Comparison of ENCODE assay signal across 1 cellular context in genomic region chr15:55283295-55284147, GRCh38.
A peak's percentile ranks its signal among the peaks of the same experiment; 100 is the strongest.
TF ChIP-seq lines count a peak whose summit lies in the region.

No MANE protein-coding gene starts in this region.

TF ChIP-seq in GM12878, 131 proteins besides CTCF, POLR2A, EP300 and RAD21:
- TF ChIP-seq PBX3 (IDR thresholded peaks at IDR 0.05; ENCODE audit: insufficient replicate concordance, low read depth, low read length) (no peak), RAD51 (IDR thresholded peaks at IDR 0.05) (0 out of 2 replicates have a peak, but pooled peaks have one; percentile 9), SPI1 (IDR thresholded peaks at IDR 0.05; ENCODE audit: borderline replicate concordance, insufficient read depth, low read depth, low read length) (no peak), TBL1XR1 (IDR thresholded peaks at IDR 0.05; ENCODE audit: low read depth, low read length) (no peak), NR2F1 (conservative IDR thresholded peaks at IDR 0.05) (0 out of 2 replicates have a peak, but pooled peaks have one; percentile 39), IKZF2 (IDR thresholded peaks at IDR 0.05) (peak in 1 of 2 experiments; percentile 55; a peak in 2 of 4 replicates), MEF2B (IDR thresholded peaks at IDR 0.05; ENCODE audit: partially characterized antibody, poor library complexity, severe bottlenecking) (no peak), MYC (IDR thresholded peaks at IDR 0.05; ENCODE audit: insufficient read depth, insufficient read length, insufficient replicate concordance, low read length, severe bottlenecking) (no peak), YBX1 (IDR thresholded peaks at IDR 0.05) (no peak), RELA (IDR thresholded peaks at IDR 0.05; ENCODE audit: borderline replicate concordance, partially characterized antibody) (no peak), NFXL1 (IDR thresholded peaks at IDR 0.05; ENCODE audit: borderline replicate concordance) (no peak), NBN (IDR thresholded peaks at IDR 0.05) (no peak), SP1 (IDR thresholded peaks at IDR 0.05; ENCODE audit: low read depth, low read length) (no peak), USF1 (IDR thresholded peaks at IDR 0.05; ENCODE audit: borderline replicate concordance, extremely low read length, insufficient read depth, low read depth, low read length) (no peak), NFIC (IDR thresholded peaks at IDR 0.05; ENCODE audit: low read depth, low read length) (peak; percentile 67), MTA2 (IDR thresholded peaks at IDR 0.05; ENCODE audit: low read depth) (peak; percentile 83), ZZZ3 (IDR thresholded peaks at IDR 0.05; ENCODE audit: control insufficient read depth, insufficient read length, low read depth) (no peak), ETV6 (conservative IDR thresholded peaks at IDR 0.05 in 1 of 2, IDR thresholded peaks at IDR 0.05 in 1 of 2; ENCODE audit: borderline replicate concordance in 1 of 2, low read depth in 1 of 2) (no peak), PAX8 (IDR thresholded peaks at IDR 0.05) (no peak), JUNB (IDR thresholded peaks at IDR 0.05) (peak; percentile 72), SMC3 (IDR thresholded peaks at IDR 0.05; ENCODE audit: borderline replicate concordance, low read length) (no peak), IKZF1 (conservative IDR thresholded peaks at IDR 0.05) (0 out of 2 replicates have a peak, but pooled peaks have one; percentile 24)
- TF ChIP-seq, protein P1, sequence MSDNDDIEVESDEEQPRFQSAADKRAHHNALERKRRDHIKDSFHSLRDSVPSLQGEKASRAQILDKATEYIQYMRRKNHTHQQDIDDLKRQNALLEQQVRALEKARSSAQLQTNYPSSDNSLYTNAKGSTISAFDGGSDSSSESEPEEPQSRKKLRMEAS (IDR thresholded peaks at IDR 0.05; ENCODE audit: low read depth, low read length), result no peak
- TF ChIP-seq, protein P2, sequence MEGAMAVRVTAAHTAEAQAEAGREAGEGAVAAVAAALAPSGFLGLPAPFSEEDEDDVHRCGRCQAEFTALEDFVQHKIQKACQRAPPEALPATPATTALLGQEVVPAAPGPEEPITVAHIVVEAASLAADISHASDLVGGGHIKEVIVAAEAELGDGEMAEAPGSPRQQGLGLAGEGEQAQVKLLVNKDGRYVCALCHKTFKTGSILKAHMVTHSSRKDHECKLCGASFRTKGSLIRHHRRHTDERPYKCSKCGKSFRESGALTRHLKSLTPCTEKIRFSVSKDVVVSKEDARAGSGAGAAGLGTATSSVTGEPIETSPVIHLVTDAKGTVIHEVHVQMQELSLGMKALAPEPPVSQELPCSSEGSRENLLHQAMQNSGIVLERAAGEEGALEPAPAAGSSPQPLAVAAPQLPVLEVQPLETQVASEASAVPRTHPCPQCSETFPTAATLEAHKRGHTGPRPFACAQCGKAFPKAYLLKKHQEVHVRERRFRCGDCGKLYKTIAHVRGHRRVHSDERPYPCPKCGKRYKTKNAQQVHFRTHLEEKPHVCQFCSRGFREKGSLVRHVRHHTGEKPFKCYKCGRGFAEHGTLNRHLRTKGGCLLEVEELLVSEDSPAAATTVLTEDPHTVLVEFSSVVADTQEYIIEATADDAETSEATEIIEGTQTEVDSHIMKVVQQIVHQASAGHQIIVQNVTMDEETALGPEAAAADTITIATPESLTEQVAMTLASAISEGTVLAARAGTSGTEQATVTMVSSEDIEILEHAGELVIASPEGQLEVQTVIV (IDR thresholded peaks at IDR 0.05; ENCODE audit: borderline replicate concordance, partially characterized antibody), result no peak
- TF ChIP-seq, protein P3, sequence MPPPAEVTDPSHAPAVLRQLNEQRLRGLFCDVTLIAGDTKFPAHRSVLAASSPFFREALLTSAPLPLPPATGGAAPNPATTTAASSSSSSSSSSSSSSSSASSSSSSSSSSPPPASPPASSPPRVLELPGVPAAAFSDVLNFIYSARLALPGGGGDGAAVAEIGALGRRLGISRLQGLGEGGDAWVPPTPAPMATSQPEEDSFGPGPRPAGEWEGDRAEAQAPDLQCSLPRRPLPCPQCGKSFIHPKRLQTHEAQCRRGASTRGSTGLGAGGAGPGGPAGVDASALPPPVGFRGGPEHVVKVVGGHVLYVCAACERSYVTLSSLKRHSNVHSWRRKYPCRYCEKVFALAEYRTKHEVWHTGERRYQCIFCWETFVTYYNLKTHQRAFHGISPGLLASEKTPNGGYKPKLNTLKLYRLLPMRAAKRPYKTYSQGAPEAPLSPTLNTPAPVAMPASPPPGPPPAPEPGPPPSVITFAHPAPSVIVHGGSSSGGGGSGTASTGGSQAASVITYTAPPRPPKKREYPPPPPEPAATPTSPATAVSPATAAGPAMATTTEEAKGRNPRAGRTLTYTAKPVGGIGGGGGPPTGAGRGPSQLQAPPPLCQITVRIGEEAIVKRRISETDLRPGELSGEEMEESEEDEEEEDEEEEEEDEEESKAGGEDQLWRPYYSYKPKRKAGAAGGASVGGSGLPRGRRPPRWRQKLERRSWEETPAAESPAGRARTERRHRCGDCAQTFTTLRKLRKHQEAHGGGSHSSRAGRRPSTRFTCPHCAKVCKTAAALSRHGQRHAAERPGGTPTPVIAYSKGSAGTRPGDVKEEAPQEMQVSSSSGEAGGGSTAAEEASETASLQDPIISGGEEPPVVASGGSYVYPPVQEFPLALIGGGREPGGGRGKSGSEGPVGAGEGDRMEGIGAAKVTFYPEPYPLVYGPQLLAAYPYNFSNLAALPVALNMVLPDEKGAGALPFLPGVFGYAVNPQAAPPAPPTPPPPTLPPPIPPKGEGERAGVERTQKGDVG (CRISPR knock-in tag; IDR thresholded peaks at IDR 0.05), result no peak
